12 cellular contexts compared by ENCODE assay signal in the genomic region with DNA sequence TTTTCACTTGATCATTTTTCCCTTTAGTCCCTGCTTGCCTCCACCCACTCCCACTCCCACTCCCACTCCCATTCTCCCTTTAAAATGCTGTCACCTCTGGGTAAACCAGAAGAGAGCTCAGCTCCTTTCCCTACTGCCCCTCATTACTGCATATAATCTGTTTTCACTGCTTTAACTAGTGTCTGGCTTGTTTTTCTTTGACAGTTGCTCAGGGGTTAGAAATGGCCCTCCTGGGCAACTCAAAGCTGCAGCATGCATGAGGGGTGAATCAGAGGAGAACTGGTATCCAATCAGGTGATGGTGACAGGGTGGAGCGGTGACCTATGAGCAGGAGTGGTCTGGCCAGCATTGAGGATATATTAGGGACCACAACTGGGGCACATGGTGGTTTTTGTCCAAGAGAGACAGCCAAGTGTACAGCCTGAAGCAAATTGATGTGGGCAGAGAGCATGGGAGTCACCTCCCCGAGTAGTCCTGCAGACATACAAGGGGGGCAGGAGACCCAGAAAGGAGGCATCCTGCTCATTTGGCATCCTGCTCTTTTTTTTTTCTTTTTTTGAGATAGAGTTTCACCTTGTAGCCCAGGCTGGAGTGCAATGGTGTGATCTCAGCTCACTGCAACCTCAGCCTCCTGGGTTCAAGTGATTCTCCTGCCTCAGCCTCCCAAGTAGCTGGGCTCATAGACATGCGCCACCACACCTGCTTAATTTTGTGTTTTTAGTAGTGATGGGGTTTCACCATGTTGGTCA. TPM values are rescaled to one million over a fixed set of nuclear protein-coding genes. Genes with fewer than 3 reads are reported as not detected.
DNase-seq lines count a peak whose midpoint lies in the region; ATAC-seq, FAIRE-seq and TF ChIP-seq lines count a peak whose summit lies in the region.
"Had no signal": no experiment of that assay in that cellular context is flagged by ENCODE, and none has a peak within 500 bp of the region (broad histone marks: within the 10 kb centered on the region; RNA-seq: fewer than 3 reads in every experiment).

No MANE protein-coding gene starts in this region.

- no peak for TF ChIP-seq CTCF in fibroblast of villous mesenchyme (IDR thresholded peaks at IDR 0.05; ENCODE audit: insufficient read depth, low read depth, low read length)
- TF ChIP-seq CTCF in gastrocnemius medialis (IDR thresholded peaks at IDR 0.05 in 4 of 5, conservative IDR thresholded peaks at IDR 0.05 in 1 of 5) = no peak
- TF ChIP-seq CTCF in D721Med (IDR thresholded peaks at IDR 0.05; ENCODE audit: insufficient read depth, missing control alignments) = no peak

- peak overlapping the region; percentile 42 to 89 (median 72) for H3K27ac ChIP-seq in gastrocnemius medialis
- H3K27ac ChIP-seq: spleen had no signal

- intact Hi-C loops in gastrocnemius medialis (cut with DNase I; ENCODE audit: low total_unique reads) = no loop called here

- H3K4me3 ChIP-seq in fibroblast of villous mesenchyme (ENCODE audit: low read depth, low read length) = no peak overlapping the region
- H3K4me3 ChIP-seq in gastrocnemius medialis = no peak overlapping the region
- H3K4me3 ChIP-seq: esophagus squamous epithelium, spleen had no signal

- in situ Hi-C loops in gastrocnemius medialis (cut with MboI; ENCODE audit: low sequenced_read_pairs in 4 of 4) = no loop called here

- no peak for TF ChIP-seq POLR2A in gastrocnemius medialis (IDR thresholded peaks at IDR 0.05)

- ATAC-seq in SK-N-SH treated with all-trans-retinoic acid at 6 μM for 48 hours (peak; percentile 90), gastrocnemius medialis (peak in 1 of 2 donors; percentile 47)

- FAIRE-seq in D721Med (lab: Jason Lieb, UNC) = no peak

- DNase-seq in GM03348 (ENCODE audit: low spot score) (peak; percentile 83), fibroblast of villous mesenchyme (ENCODE audit: low read depth) (peak; percentile 87), gastrocnemius medialis (peak; percentile 7 to 39), NCI-H345 treated with DMSO at 0.1 percent for 48 hours (lab: John Stamatoyannopoulos, UW; ENCODE audit: unreplicated experiment) (no peak), NCI-H2171 (lab: John Stamatoyannopoulos, UW) (no peak), HUDEP-2 (lab: John Stamatoyannopoulos, UW; ENCODE audit: unreplicated experiment in 76 of 76) (no peak), D721Med (ENCODE audit: insufficient read length, low spot score) (no peak)
- DNase-seq: activated T-cell treated with anti-CD3 and anti-CD28 coated beads, Interleukin-2, amount 50 U/mL, for 24 hours; esophagus squamous epithelium; Kasumi-1; spleen had no signal

- H3K27me3 ChIP-seq in gastrocnemius medialis = no peaks in the 10 kb centered on the region
- H3K27me3 ChIP-seq: esophagus squamous epithelium, spleen had no signal

- no peaks in the 10 kb centered on the region for H3K9me3 ChIP-seq in gastrocnemius medialis
- H3K9me3 ChIP-seq: esophagus squamous epithelium, spleen had no signal

- H3K4me1 ChIP-seq in gastrocnemius medialis = peaks cover 35 to 40% of the 10 kb centered on the region in 2 donors

- no peaks in the 10 kb centered on the region for H3K36me3 ChIP-seq in gastrocnemius medialis
- H3K36me3 ChIP-seq: esophagus squamous epithelium, spleen had no signal

TF ChIP-seq in SK-N-SH treated with all-trans-retinoic acid at 6 μM for 48 hours, 23 proteins besides CTCF, POLR2A, EP300 and RAD21:
- TF ChIP-seq TOX (CRISPR knock-in tag; IDR thresholded peaks at IDR 0.05; ENCODE audit: borderline replicate concordance) (no peak), PPARA (CRISPR knock-in tag; IDR thresholded peaks at IDR 0.05; ENCODE audit: borderline replicate concordance) (no peak), ISL1 (CRISPR knock-in tag; IDR thresholded peaks at IDR 0.05) (peak; percentile 22; the same call in 1 of the 2 replicates), CSDC2 (CRISPR knock-in tag; IDR thresholded peaks at IDR 0.05) (no peak), SNAI2 (CRISPR knock-in tag; IDR thresholded peaks at IDR 0.05) (no peak), OSR1 (CRISPR knock-in tag; IDR thresholded peaks at IDR 0.05) (no peak)
- TF ChIP-seq, protein P1, sequence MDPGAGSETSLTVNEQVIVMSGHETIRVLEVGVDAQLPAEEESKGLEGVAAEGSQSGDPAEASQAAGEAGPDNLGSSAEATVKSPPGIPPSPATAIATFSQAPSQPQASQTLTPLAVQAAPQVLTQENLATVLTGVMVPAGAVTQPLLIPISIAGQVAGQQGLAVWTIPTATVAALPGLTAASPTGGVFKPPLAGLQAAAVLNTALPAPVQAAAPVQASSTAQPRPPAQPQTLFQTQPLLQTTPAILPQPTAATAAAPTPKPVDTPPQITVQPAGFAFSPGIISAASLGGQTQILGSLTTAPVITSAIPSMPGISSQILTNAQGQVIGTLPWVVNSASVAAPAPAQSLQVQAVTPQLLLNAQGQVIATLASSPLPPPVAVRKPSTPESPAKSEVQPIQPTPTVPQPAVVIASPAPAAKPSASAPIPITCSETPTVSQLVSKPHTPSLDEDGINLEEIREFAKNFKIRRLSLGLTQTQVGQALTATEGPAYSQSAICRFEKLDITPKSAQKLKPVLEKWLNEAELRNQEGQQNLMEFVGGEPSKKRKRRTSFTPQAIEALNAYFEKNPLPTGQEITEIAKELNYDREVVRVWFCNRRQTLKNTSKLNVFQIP (CRISPR knock-in tag; IDR thresholded peaks at IDR 0.05; ENCODE audit: borderline replicate concordance, low read depth) = no peak

RNA-seq across cellular contexts. Expression of gene SRSF10, which starts 42.7 kb away (rescaled TPM):
- total RNA-seq in fibroblast of villous mesenchyme = 83.8 and 117 TPM in 2 replicates
- total RNA-seq in gastrocnemius medialis = 10 to 100 TPM; 20.4 to 49.9 (median 26.5) TPM

Comparison
In these comparisons a context has a peak if more than half of its experiments do, and no peak if none do; other contexts are left out.
1. DNase-seq: peak in GM03348 (single experiment), fibroblast of villous mesenchyme (single experiment) and gastrocnemius medialis (2 of 2); none in NCI-H345 treated with DMSO at 0.1 percent for 48 hours (single experiment), NCI-H2171 (single experiment), HUDEP-2 (0 of 76) and D721Med (single experiment).